8 cellular contexts compared by ENCODE assay signal in the genomic region with DNA sequence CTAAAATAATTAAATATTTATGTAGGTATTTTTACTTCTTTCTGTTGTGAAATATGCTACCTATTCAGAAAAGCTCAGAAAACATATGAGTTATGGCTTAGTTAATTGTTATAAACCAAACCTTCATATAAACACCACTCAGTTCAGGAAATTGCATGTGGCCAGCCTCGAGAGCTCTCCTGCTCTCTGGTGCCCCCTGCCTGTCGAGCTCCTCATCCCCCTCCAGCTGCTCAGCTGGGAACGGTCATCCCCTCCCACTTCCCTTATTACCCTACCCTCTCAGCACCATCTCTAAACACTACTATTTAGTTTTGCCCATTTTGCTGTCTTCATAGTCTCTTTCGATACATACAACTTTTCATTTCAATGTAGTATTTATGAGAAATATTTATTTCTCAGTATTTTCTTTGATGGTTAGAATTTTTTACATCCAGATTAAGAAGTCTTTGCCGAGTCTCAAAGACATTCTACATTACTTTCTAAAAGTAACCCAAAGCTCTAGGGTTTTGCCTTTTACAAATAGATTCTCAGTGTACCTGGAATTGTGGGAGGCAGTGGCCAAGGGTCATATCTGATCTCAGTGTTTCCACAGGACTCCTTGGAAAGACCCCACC. TPM values are rescaled to one million over a fixed set of nuclear protein-coding genes. Genes with fewer than 3 reads are reported as not detected.
DNase-seq lines count a peak whose midpoint lies in the region; ATAC-seq and TF ChIP-seq lines count a peak whose summit lies in the region.

No MANE protein-coding gene starts in this region.

- 22 to 25% methylated on average over 5 of the region's 5 CpGs for WGBS in heart right ventricle, 2 donors

- peak; percentile 25 for DNase-seq in HCEC 1CT
- peak; percentile 86 for DNase-seq in NAMALWA (ENCODE audit: low spot score)
- DNase-seq in T follicular helper cell (ENCODE audit: low read depth) = peak; percentile 78
- peak; percentile 88 for DNase-seq in activated naive CD8-positive, alpha-beta T cell treated with anti-CD3 and anti-CD28 coated beads, Interleukin-2, amount 10 ng/mL, durations not matched to agents 7 days and 5 days
- peak; percentile 74 to 81 for DNase-seq in heart right ventricle
- DNase-seq in sciatic nerve (ENCODE audit: low spot score) = peak; percentile 88
- DNase-seq in OCI-M2 (lab: John Stamatoyannopoulos, UW; ENCODE audit: unreplicated experiment) = no peak

- ATAC-seq in activated naive CD8-positive, alpha-beta T cell treated with anti-CD3 and anti-CD28 coated beads, Interleukin-2, amount 10 ng/mL, durations not matched to agents 7 days and 5 days (ENCODE audit: low read depth) = peak; percentile 96
- ATAC-seq in heart right ventricle (peak; percentile 83 to 97 (median 94)), sciatic nerve (peak; percentile 96)

- H3K9me3 ChIP-seq in heart right ventricle = peaks cover 0 to 27% (median 6%) of the 10 kb centered on the region in 11 donors

- no peak overlapping the region for H3K4me3 Mint-ChIP-seq in activated naive CD8-positive, alpha-beta T cell treated with anti-CD3 and anti-CD28 coated beads, Interleukin-2, amount 10 ng/mL, durations not matched to agents 7 days and 5 days

- intact Hi-C loops in heart right ventricle (cut with DNase I) = loop anchor here in 9 of 10 donors (1.0 to 10.0 kb wide), 11 partner anchors 104 to 232 kb away; partner anchors contain the start of gene SECISBP2 (in 4 of the 9)
- intact Hi-C loops in sciatic nerve (cut with DNase I) = loop anchor here (10.0 kb wide), 1 partner anchor 114 kb away; no protein-coding TSS in a partner anchor

- H3K4me3 ChIP-seq in heart right ventricle = no peak overlapping the region

- H3K27me3 Mint-ChIP-seq in activated naive CD8-positive, alpha-beta T cell treated with anti-CD3 and anti-CD28 coated beads, Interleukin-2, amount 10 ng/mL, durations not matched to agents 7 days and 5 days = peaks cover 7% of the 10 kb centered on the region

- peaks cover 0 to 3% (median 0%) of the 10 kb centered on the region in 7 donors for H3K27me3 ChIP-seq in heart right ventricle

- H3K4me1 ChIP-seq in heart right ventricle = peaks cover 0 to 29% (median 0%) of the 10 kb centered on the region in 9 donors

- no peaks in the 10 kb centered on the region for H3K36me3 ChIP-seq in heart right ventricle

- TF ChIP-seq CTCF in GM12801 (IDR thresholded peaks at IDR 0.05; ENCODE audit: extremely low read depth, insufficient read length) (peak; percentile 70), heart right ventricle (IDR thresholded peaks at IDR 0.05) (peak; percentile 72 to 98 (median 93))

- POLR2A ChIA-PET in activated naive CD8-positive, alpha-beta T cell treated with anti-CD3 and anti-CD28 coated beads, Interleukin-2, amount 10 ng/mL, durations not matched to agents 7 days and 5 days (lab: Charles Lee) = interaction anchor here (0.8 to 2.4 kb wide), 28 partner anchors 11 to 239 kb away, joined by 3 to 15 read pairs (median 4); partner anchors contain the start of gene CKS2

- peaks cover 15% of the 10 kb centered on the region for H3K4me1 Mint-ChIP-seq in activated naive CD8-positive, alpha-beta T cell treated with anti-CD3 and anti-CD28 coated beads, Interleukin-2, amount 10 ng/mL, durations not matched to agents 7 days and 5 days

- peaks cover 16% of the 10 kb centered on the region for H3K36me3 Mint-ChIP-seq in activated naive CD8-positive, alpha-beta T cell treated with anti-CD3 and anti-CD28 coated beads, Interleukin-2, amount 10 ng/mL, durations not matched to agents 7 days and 5 days

- peak overlapping the region; percentile 46 for H3K27ac Mint-ChIP-seq in activated naive CD8-positive, alpha-beta T cell treated with anti-CD3 and anti-CD28 coated beads, Interleukin-2, amount 10 ng/mL, durations not matched to agents 7 days and 5 days

- H3K9me3 Mint-ChIP-seq in activated naive CD8-positive, alpha-beta T cell treated with anti-CD3 and anti-CD28 coated beads, Interleukin-2, amount 10 ng/mL, durations not matched to agents 7 days and 5 days = peaks cover 12% of the 10 kb centered on the region

- no peak overlapping the region for H3K27ac ChIP-seq in heart right ventricle

RNA-seq across cellular contexts. Expression of gene SEMA4D, which starts 51.2 kb away (rescaled TPM):
- total RNA-seq in activated naive CD8-positive, alpha-beta T cell treated with anti-CD3 and anti-CD28 coated beads, Interleukin-2, amount 10 ng/mL, durations not matched to agents 7 days and 5 days = 100 to 1,000 TPM; 370 to 391 TPM
- total RNA-seq in heart right ventricle (10 to 100 TPM; 16.2 to 51.0 (median 21.3) TPM), sciatic nerve (35.8 TPM)
- 1 to 10 TPM; 2.3 to 8.9 TPM for polyA plus RNA-seq in heart right ventricle

RNA-seq across cellular contexts. Expression of gene GADD45G, which starts 55.7 kb away (rescaled TPM):
- 10 to 100 TPM in 1 of 2 experiments, 1 to 10 TPM in 1; 8.9 to 10.1 TPM for total RNA-seq in activated naive CD8-positive, alpha-beta T cell treated with anti-CD3 and anti-CD28 coated beads, Interleukin-2, amount 10 ng/mL, durations not matched to agents 7 days and 5 days
- total RNA-seq in heart right ventricle = 10 to 100 TPM in 8 of 10 donors, 1 to 10 TPM in 2; 9.4 to 81.2 (median 19.6) TPM
- polyA plus RNA-seq in heart right ventricle = 100 to 1,000 TPM in 1 of 2 donors, 10 to 100 TPM in 1; 56.0 to 125 TPM
- total RNA-seq in sciatic nerve = 3.5 TPM

Comparison
In these comparisons a context has a peak if more than half of its experiments do, and no peak if none do; other contexts are left out.
1. RNA of gene SEMA4D, which starts 51.2 kb away (total RNA-seq): 370 to 391 TPM in activated naive CD8-positive, alpha-beta T cell treated with anti-CD3 and anti-CD28 coated beads, Interleukin-2, amount 10 ng/mL, durations not matched to agents 7 days and 5 days; 35.8 TPM in sciatic nerve (single experiment) and 16.2 to 51.0 TPM in heart right ventricle; every median in the first group is over 4 times any median in the second.
2. Peak in every context shown above with its lines, with median percentiles within 50 percentile points of each other: ATAC-seq.